Comparison of ENCODE assay signal across 16 cellular contexts in genomic region chr19:46295401-46296308, GRCh38. TPM values are rescaled to one million over a fixed set of nuclear protein-coding genes. Genes with fewer than 3 reads are reported as not detected.
DNase-seq lines count a peak whose midpoint lies in the region; ATAC-seq, FAIRE-seq and TF ChIP-seq lines count a peak whose summit lies in the region.
"Had no signal": no experiment of that assay in that cellular context is flagged by ENCODE, and none has a peak within 500 bp of the region (broad histone marks: within the 10 kb centered on the region; RNA-seq: fewer than 3 reads in every experiment).

No MANE protein-coding gene starts in this region.

- no peaks in the 10 kb centered on the region for H3K9me3 Mint-ChIP-seq in astrocyte (ENCODE audit: unreplicated experiment)

- no peak overlapping the region for H2AFZ ChIP-seq in astrocyte (ENCODE audit: low read depth, low read length)
- H2AFZ ChIP-seq in HepG2 (ENCODE audit: low read length), result no peak overlapping the region

- POLR2A ChIA-PET in HepG2 (lab: Yijun Ruan, JAX), result no interaction called here

- H3K4me3 ChIP-seq in astrocyte (ENCODE audit: insufficient read depth, low read depth, low read length) (no peak overlapping the region), HepG2 (replicated peaks in 1 of 3; ENCODE audit: insufficient read depth in 1 of 3, low read depth in 2 of 3, low read length in 3 of 3) (no peak overlapping the region), stomach smooth muscle (ENCODE audit: low read length in 2 of 2) (no peak overlapping the region)
- H3K4me3 ChIP-seq: lung, right lobe of liver, thyroid gland had no signal

- no peak for TF ChIP-seq RAD21 in HepG2 (CRISPR knock-in tag; IDR thresholded peaks at IDR 0.05)

- WGBS in HepG2 (ENCODE audit: low lambda C conversion rate), result under 1% methylated on average over 7 of the region's 7 CpGs

- peaks cover 9% of the 10 kb centered on the region for H3K27me3 Mint-ChIP-seq in astrocyte (ENCODE audit: low read depth, unreplicated experiment)

- H3K79me2 ChIP-seq in astrocyte (ENCODE audit: insufficient read depth, low read length) (no peaks in the 10 kb centered on the region), HepG2 (ENCODE audit: insufficient read depth, low read length) (no peaks in the 10 kb centered on the region)

- H3K4me3 Mint-ChIP-seq in astrocyte (ENCODE audit: unreplicated experiment), result peak overlapping the region; percentile 77
- H3K4me3 Mint-ChIP-seq: activated naive CD8-positive, alpha-beta T cell; CD8-positive, alpha-beta memory T cell; stimulated activated naive B cell treated with anti-CD40 and anti-IgM and Interleukin-4, amounts not matched to agents 10 μg/mL and 1 μg/mL and 100 μg/mL, for 72 hours had no signal

- intact Hi-C loops in HepG2 (cut with micrococcal nuclease; ENCODE audit: unreplicated experiment), result no loop called here

- H3K36me3 Mint-ChIP-seq in astrocyte (ENCODE audit: low read depth, unreplicated experiment), result peaks cover 2% of the 10 kb centered on the region
- H3K36me3 Mint-ChIP-seq: stimulated activated naive B cell treated with anti-CD40 and anti-IgM and Interleukin-4, amounts not matched to agents 10 μg/mL and 1 μg/mL and 100 μg/mL, for 72 hours had no signal

- TF ChIP-seq EP300 in HepG2 (IDR thresholded peaks at IDR 0.05; ENCODE audit: low read depth in 2 of 2, low read length in 2 of 2) (no peak), HepG2 (CRISPR knock-in tag; IDR thresholded peaks at IDR 0.05; ENCODE audit: borderline replicate concordance) (no peak)

- H3K27ac Mint-ChIP-seq in astrocyte (ENCODE audit: unreplicated experiment), result peak overlapping the region; percentile 3
- H3K27ac Mint-ChIP-seq: activated naive CD8-positive, alpha-beta T cell; stimulated activated naive B cell treated with anti-CD40 and anti-IgM and Interleukin-4, amounts not matched to agents 10 μg/mL and 1 μg/mL and 100 μg/mL, for 72 hours had no signal

- H3K36me3 ChIP-seq in astrocyte (ENCODE audit: insufficient read depth, low read length), result no peaks in the 10 kb centered on the region
- no peaks in the 10 kb centered on the region for H3K36me3 ChIP-seq in HepG2 (replicated peaks in 1 of 2; ENCODE audit: control insufficient read depth in 1 of 2, insufficient read depth in 2 of 2, low read length in 2 of 2)
- H3K36me3 ChIP-seq in stomach smooth muscle (ENCODE audit: control insufficient read depth in 2 of 2, insufficient read depth in 2 of 2, low read length in 2 of 2), result no peaks in the 10 kb centered on the region
- H3K36me3 ChIP-seq: right lobe of liver, thyroid gland had no signal

- H3K4me2 ChIP-seq in astrocyte (ENCODE audit: low read length) (no peak overlapping the region), HepG2 (ENCODE audit: low read depth, low read length) (no peak overlapping the region)

- no peak for TF ChIP-seq POLR2A in HepG2 (IDR thresholded peaks at IDR 0.05; ENCODE audit: insufficient read depth in 1 of 2, low read depth in 2 of 2, low read length in 2 of 2)

- H3K9ac ChIP-seq in astrocyte (ENCODE audit: low read length) (no peak overlapping the region), HepG2 (ENCODE audit: insufficient read depth, low read depth, low read length) (no peak overlapping the region), stomach smooth muscle (ENCODE audit: low read length in 2 of 2) (no peak overlapping the region)

- H3K4me1 ChIP-seq in astrocyte (ENCODE audit: insufficient read depth, low read length) (peaks cover 13% of the 10 kb centered on the region), HepG2 (ENCODE audit: insufficient read depth, low read length) (peaks cover 48% of the 10 kb centered on the region), stomach smooth muscle (ENCODE audit: control insufficient read depth, insufficient read depth, low read length) (peaks cover 29% of the 10 kb centered on the region)

- CTCF ChIA-PET in HepG2 (lab: Yijun Ruan, JAX; ENCODE audit: low intra/inter-chr PET ratio, low total read pairs), result no interaction called here

- H3K4me1 Mint-ChIP-seq in astrocyte (ENCODE audit: low read depth, unreplicated experiment), result peaks cover 14% of the 10 kb centered on the region
- H3K4me1 Mint-ChIP-seq: CD8-positive, alpha-beta memory T cell had no signal

- H4K20me1 ChIP-seq in astrocyte (ENCODE audit: insufficient read depth, low read length) (no peaks in the 10 kb centered on the region), HepG2 (ENCODE audit: insufficient read depth, low read length) (no peaks in the 10 kb centered on the region)

- no peak for ATAC-seq in HepG2
- ATAC-seq in GM19351 (IDR thresholded peaks at IDR 0.05; ENCODE audit: unreplicated experiment), result no peak
- ATAC-seq: stimulated activated naive B cell treated with anti-CD40 and anti-IgM and Interleukin-4, amounts not matched to agents 10 μg/mL and 1 μg/mL and 100 μg/mL, for 72 hours had no signal

- no peak for FAIRE-seq in astrocyte (lab: Jason Lieb, UNC)
- FAIRE-seq in HepG2 (lab: Jason Lieb, UNC), result no peak

- TF ChIP-seq CTCF in astrocyte (IDR thresholded peaks at IDR 0.05; ENCODE audit: insufficient read depth, low read depth, low read length) (no peak), HepG2 (CRISPR knock-in tag; IDR thresholded peaks at IDR 0.05) (no peak)

- DNase-seq in NCI-H2171 treated with DMSO at 0.1 percent for 48 hours (lab: John Stamatoyannopoulos, UW) (peak; percentile 57), astrocyte (ENCODE audit: low read depth) (no peak), HepG2 (ENCODE audit: low spot score) (no peak), HUDEP-2 (lab: John Stamatoyannopoulos, UW; ENCODE audit: unreplicated experiment in 76 of 76) (no peak)
- DNase-seq in stimulated activated CD4-positive, alpha-beta T cell treated with anti-CD3 and anti-CD28 coated beads, Interleukin-4, amount 100 ng/mL, for 4 hours, result no peak
- DNase-seq: CD8-positive, alpha-beta memory T cell; NCI-H1105; SHP77; stimulated activated naive B cell treated with anti-CD40 and anti-IgM and Interleukin-4, amounts not matched to agents 10 μg/mL and 1 μg/mL and 100 μg/mL, for 72 hours had no signal

- H3K9me3 ChIP-seq in astrocyte (ENCODE audit: insufficient read depth, low read depth, low read length), result no peaks in the 10 kb centered on the region
- no peaks in the 10 kb centered on the region for H3K9me3 ChIP-seq in HepG2 (ENCODE audit: low read length)
- H3K9me3 ChIP-seq in stomach smooth muscle (ENCODE audit: control insufficient read depth in 2 of 2, low read length in 2 of 2), result peaks cover 0 to 9% of the 10 kb centered on the region in 2 donors
- H3K9me3 ChIP-seq: right lobe of liver, thyroid gland had no signal

- in situ Hi-C loops in HepG2 (cut with HindIII; ENCODE audit: extremely low pct_ligation_motif_present, low pct_unique_long_range_greater_than_20kb), result loop anchor here (5.0 kb wide), 1 partner anchor 192 kb away; no protein-coding TSS in a partner anchor

- H3K27me3 ChIP-seq in astrocyte (ENCODE audit: insufficient read depth, low read length) (peaks cover 28% of the 10 kb centered on the region), HepG2 (ENCODE audit: control insufficient read depth in 1 of 2, insufficient read depth in 2 of 2, low read length in 2 of 2) (peaks cover 0 to 6% of the 10 kb centered on the region in 2 experiments; a peak in 1 of 5 replicates), stomach smooth muscle (ENCODE audit: control insufficient read depth in 1 of 2, insufficient read depth in 2 of 2, low read length in 2 of 2) (no peaks in the 10 kb centered on the region)
- H3K27me3 ChIP-seq: right lobe of liver, thyroid gland had no signal

- H3K27ac ChIP-seq in astrocyte (ENCODE audit: low read depth, low read length) (no peak overlapping the region), HepG2 (ENCODE audit: extremely low read length, insufficient read depth, low read length) (no peak overlapping the region), stomach smooth muscle (ENCODE audit: low read length) (peak overlapping the region; percentile 99)
- H3K27ac ChIP-seq: right lobe of liver, thyroid gland had no signal

- BruUV-seq in HepG2 (replicated peaks; lab: Mats Ljungman, UMichigan), result no TSS peak

RNA-seq across cellular contexts. Expression of gene HIF3A, which starts 1.2 kb away (rescaled TPM):
- total RNA-seq in astrocyte, result 12.6 and 15.6 TPM in 2 replicates
- 0.09 TPM in 1 of 2 replicates, not detected in the other for total RNA-seq in HepG2 (2016; rRNA removed; fragmentation: Illumina TruSeq; extraction: Trizol)
- total RNA-seq in HepG2 (2016; cell fraction: cytosol; rRNA removed; fragmentation: Illumina TruSeq; extraction: Trizol; ENCODE audit: low read depth), result not detected in 2 replicates
- total RNA-seq in HepG2 (2016; cell fraction: insoluble cytoplasmic fraction; rRNA removed; fragmentation: Illumina TruSeq; extraction: Trizol), result not detected in 2 replicates
- total RNA-seq in HepG2 (2016; cell fraction: membrane; rRNA removed; fragmentation: Illumina TruSeq; extraction: Trizol), result not detected in 2 replicates
- not detected in 2 replicates for total RNA-seq in HepG2 (2016; cell fraction: nucleus; rRNA removed; fragmentation: Illumina TruSeq; extraction: Trizol)
- 0.22 and 0.38 TPM in 2 replicates for polyA plus RNA-seq in HepG2 (2011; rRNA removed)
- 0.13 and 0.36 TPM in 2 replicates for polyA plus RNA-seq in HepG2 (2011; cell fraction: cytosol; rRNA removed)
- polyA plus RNA-seq in HepG2 (2011; cell fraction: nucleus; rRNA removed), result 2.3 and 2.4 TPM in 2 replicates
- 1.6 and 4.3 TPM in 2 replicates for polyA plus RNA-seq in HepG2 (2012)
- polyA plus RNA-seq in HepG2 (2016; cell fraction: cytosol; fragmentation: Illumina TruSeq; extraction: Trizol; ENCODE audit: low read depth), result not detected in 2 replicates
- polyA plus RNA-seq in HepG2 (2016; cell fraction: insoluble cytoplasmic fraction; fragmentation: Illumina TruSeq; extraction: Trizol; ENCODE audit: low read depth), result not detected in 2 replicates
- polyA plus RNA-seq in HepG2 (2016; cell fraction: membrane; fragmentation: Illumina TruSeq; extraction: Trizol; ENCODE audit: low read depth), result not detected in 2 replicates
- polyA plus RNA-seq in HepG2 (2016; cell fraction: nucleus; fragmentation: Illumina TruSeq; extraction: Trizol; ENCODE audit: insufficient read depth, low read depth), result 0.52 TPM in 1 of 2 replicates, not detected in the other
- 0.72 and 0.87 TPM in 2 replicates for polyA minus RNA-seq in HepG2 (2011; rRNA and poly(A)+ RNA removed; ENCODE audit: low replicate concordance)
- 0.62 and 1.3 TPM in 2 replicates for polyA minus RNA-seq in HepG2 (2011; cell fraction: cytosol; rRNA and poly(A)+ RNA removed)
- polyA minus RNA-seq in HepG2 (2011; cell fraction: nucleus; rRNA and poly(A)+ RNA removed), result 0.64 and 0.87 TPM in 2 replicates
- total RNA-seq: CD8-positive, alpha-beta memory T cell; OCI-LY7 had no signal
- polyA plus RNA-seq: CD8-positive, alpha-beta memory T cell had no signal

RNA-seq across cellular contexts. Expression of gene PPP5C, which starts 51.2 kb away (rescaled TPM):
- total RNA-seq in astrocyte, result 68.8 and 70.9 TPM in 2 replicates
- total RNA-seq in HepG2 (2016; rRNA removed; fragmentation: Illumina TruSeq; extraction: Trizol), result 38.2 and 41.6 TPM in 2 replicates
- 6.6 and 9.3 TPM in 2 replicates for total RNA-seq in HepG2 (2016; cell fraction: cytosol; rRNA removed; fragmentation: Illumina TruSeq; extraction: Trizol; ENCODE audit: low read depth)
- total RNA-seq in HepG2 (2016; cell fraction: insoluble cytoplasmic fraction; rRNA removed; fragmentation: Illumina TruSeq; extraction: Trizol), result 33.6 and 40.9 TPM in 2 replicates
- total RNA-seq in HepG2 (2016; cell fraction: membrane; rRNA removed; fragmentation: Illumina TruSeq; extraction: Trizol), result 12.2 and 12.3 TPM in 2 replicates
- total RNA-seq in HepG2 (2016; cell fraction: nucleus; rRNA removed; fragmentation: Illumina TruSeq; extraction: Trizol), result 31.3 and 44.2 TPM in 2 replicates
- 67.9 and 68.5 TPM in 2 replicates for polyA plus RNA-seq in HepG2 (2011; rRNA removed)
- 52.3 and 70.1 TPM in 2 replicates for polyA plus RNA-seq in HepG2 (2011; cell fraction: cytosol; rRNA removed)
- 118 and 133 TPM in 2 replicates for polyA plus RNA-seq in HepG2 (2011; cell fraction: nucleus; rRNA removed)
- polyA plus RNA-seq in HepG2 (2012), result 33.2 and 36.7 TPM in 2 replicates
- polyA plus RNA-seq in HepG2 (2016; cell fraction: cytosol; fragmentation: Illumina TruSeq; extraction: Trizol; ENCODE audit: low read depth), result 3.4 and 4.4 TPM in 2 replicates
- 45.7 and 54.9 TPM in 2 replicates for polyA plus RNA-seq in HepG2 (2016; cell fraction: insoluble cytoplasmic fraction; fragmentation: Illumina TruSeq; extraction: Trizol; ENCODE audit: low read depth)
- 6.8 and 8.2 TPM in 2 replicates for polyA plus RNA-seq in HepG2 (2016; cell fraction: membrane; fragmentation: Illumina TruSeq; extraction: Trizol; ENCODE audit: low read depth)
- polyA plus RNA-seq in HepG2 (2016; cell fraction: nucleus; fragmentation: Illumina TruSeq; extraction: Trizol; ENCODE audit: insufficient read depth, low read depth), result 82.9 and 89.8 TPM in 2 replicates
- 92.2 and 144 TPM in 2 replicates for polyA minus RNA-seq in HepG2 (2011; rRNA and poly(A)+ RNA removed; ENCODE audit: low replicate concordance)
- polyA minus RNA-seq in HepG2 (2011; cell fraction: cytosol; rRNA and poly(A)+ RNA removed), result 26.7 and 26.9 TPM in 2 replicates
- 63.0 and 66.9 TPM in 2 replicates for polyA minus RNA-seq in HepG2 (2011; cell fraction: nucleus; rRNA and poly(A)+ RNA removed)

Comparison
In these comparisons a context has a peak if more than half of its experiments do, and no peak if none do; other contexts are left out.
1. RNA of gene HIF3A, which starts 1.2 kb away (total RNA-seq): 12.6 to 15.6 TPM in astrocyte; 0.09 TPM in HepG2; every median in the first group is over 10 times any median in the second.